In the genomic region with DNA sequence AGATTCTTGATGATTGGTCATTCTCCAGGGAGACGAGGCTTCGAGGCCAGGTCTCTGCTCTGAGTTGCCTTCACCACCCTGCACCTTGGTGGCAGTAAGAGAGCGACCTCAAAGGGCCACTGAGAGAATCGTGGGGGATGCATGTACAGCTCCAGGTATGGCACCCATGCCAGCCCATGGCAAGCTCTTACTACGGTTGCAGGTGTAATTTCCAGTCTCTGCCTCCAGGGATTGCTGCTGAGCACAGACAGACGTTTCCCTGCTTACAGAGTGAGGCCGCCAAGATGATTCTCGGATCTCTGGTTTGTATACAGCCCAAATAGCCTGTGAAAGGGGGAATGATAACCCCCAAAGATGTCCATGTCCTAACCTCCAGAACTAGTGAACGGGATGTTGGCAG, we compare ENCODE assay signal across 8 cellular contexts. TPM values are rescaled to one million over a fixed set of nuclear protein-coding genes. Genes with fewer than 3 reads are reported as not detected.
A peak's percentile ranks its signal among the peaks of the same experiment; 100 is the strongest.
DNase-seq lines count a peak whose midpoint lies in the region; ATAC-seq and TF ChIP-seq lines count a peak whose summit lies in the region.

No MANE protein-coding gene starts in this region.

- no peak for TF ChIP-seq POLR2A in upper lobe of left lung (IDR thresholded peaks at IDR 0.05)

- CTCF ChIA-PET in Panc1 (lab: Charles Lee): no interaction called here

- H3K27ac ChIP-seq in Panc1 (ENCODE audit: low read length) (no peak overlapping the region), upper lobe of left lung (no peak overlapping the region)

- in situ Hi-C loops in Panc1 (cut with HindIII; ENCODE audit: low pct_unique_long_range_greater_than_20kb, low sequenced_read_pairs): no loop called here

- no peak for TF ChIP-seq EP300 in upper lobe of left lung (IDR thresholded peaks at IDR 0.05)

- intact Hi-C loops in left ventricle myocardium superior (cut with micrococcal nuclease) (loop anchor here (10.0 kb wide), 1 partner anchor 130 kb away; no protein-coding TSS in a partner anchor), cardiac septum (cut with DNase I) (loop anchor here (2.0 kb wide), 1 partner anchor 134 kb away; no protein-coding TSS in a partner anchor), Panc1 (cut with micrococcal nuclease; ENCODE audit: unreplicated experiment) (loop anchor here (10.0 kb wide), 1 partner anchor 60 kb away; no protein-coding TSS in a partner anchor), head of caudate nucleus (cut with DNase I) (no loop called here)

- H3K36me3 ChIP-seq in Panc1 (ENCODE audit: control insufficient read depth, insufficient read depth, low read length) (no peaks in the 10 kb centered on the region), upper lobe of left lung (no peaks in the 10 kb centered on the region)

- H3K4me1 ChIP-seq in Panc1 (ENCODE audit: control insufficient read depth, insufficient read depth, low read length) (no peaks in the 10 kb centered on the region), upper lobe of left lung (no peaks in the 10 kb centered on the region)

- H3K4me3 ChIP-seq in Panc1 (ENCODE audit: low read depth in 2 of 2, low read length in 2 of 2) (no peak overlapping the region), upper lobe of left lung (no peak overlapping the region)

- H3K9me3 ChIP-seq in Panc1 (ENCODE audit: control insufficient read depth, insufficient read depth, low read depth, low read length): no peaks in the 10 kb centered on the region
- no peaks in the 10 kb centered on the region for H3K9me3 ChIP-seq in upper lobe of left lung

- BruUV-seq in Panc1 (replicated peaks; lab: Mats Ljungman, UMichigan): no TSS peak

- WGBS in upper lobe of left lung, 2 donors: 28 to 40% methylated on average over 2 to 9 of the region's 9 CpGs

- no peak for ATAC-seq in left ventricle myocardium superior
- no peak for ATAC-seq in Panc1
- ATAC-seq in upper lobe of left lung (ENCODE audit: low FRiP score in 2 of 2): no peak

- POLR2A ChIA-PET in Panc1 (lab: Charles Lee): no interaction called here

- no peaks in the 10 kb centered on the region for H3K27me3 ChIP-seq in Panc1 (ENCODE audit: control insufficient read depth, insufficient read depth, low read length)
- no peaks in the 10 kb centered on the region for H3K27me3 ChIP-seq in upper lobe of left lung

- TF ChIP-seq CTCF in Panc1 (IDR thresholded peaks at IDR 0.05) (0 out of 2 replicates have a peak, but pooled peaks have one; percentile 17), upper lobe of left lung (IDR thresholded peaks at IDR 0.05) (peak; percentile 30 to 56 (median 40))

- peak; percentile 31 for DNase-seq in left ventricle myocardium superior
- no peak for DNase-seq in cardiac septum (ENCODE audit: low spot score)
- DNase-seq in Panc1 (ENCODE audit: low read depth, low spot score): peak; percentile 10
- DNase-seq in head of caudate nucleus: peak in 29 of 42 donors; percentile 5 to 61 (median 24)
- DNase-seq in upper lobe of left lung: peak in 1 of 2 donors; percentile 28
- no peak for DNase-seq in H4 (ENCODE audit: low spot score)
- DNase-seq in NCI-H1048 (lab: John Stamatoyannopoulos, UW): no peak
- DNase-seq in NCI-H187 (lab: John Stamatoyannopoulos, UW): no peak

RNA-seq across cellular contexts. Expression of a gene that starts 16.3 kb away (rescaled TPM):
- total RNA-seq in left ventricle myocardium superior: not detected
- total RNA-seq in cardiac septum: not detected
- not detected for total RNA-seq in Panc1 (2021; ENCODE audit: unreplicated experiment)
- polyA plus RNA-seq in Panc1 (2012; ENCODE audit: insufficient read length): not detected
- total RNA-seq in upper lobe of left lung: not detected
- not detected in 2 replicates for total RNA-seq in H4 (2014; rRNA removed; shearing (Covaris generic))

Comparison
In these comparisons a context has a peak if more than half of its experiments do, and no peak if none do; other contexts are left out.
1. DNase-seq: peak in left ventricle myocardium superior (single experiment), Panc1 (single experiment) and head of caudate nucleus (29 of 42); none in cardiac septum (single experiment), H4 (single experiment), NCI-H1048 (single experiment) and NCI-H187 (0 of 2).